Comparison of ENCODE assay signal across 1 cellular context in genomic region chr13:111659236-111659635, GRCh38.
TF ChIP-seq lines count a peak whose summit lies in the region.

No MANE protein-coding gene starts in this region.

TF ChIP-seq in GM23338, 12 proteins besides CTCF, POLR2A, EP300 and RAD21 (continued from another document):
- TF ChIP-seq REST (IDR thresholded peaks at IDR 0.05; ENCODE audit: unreplicated experiment): no peak
- TF ChIP-seq EZH2phosphoT487 (IDR thresholded peaks at IDR 0.05; ENCODE audit: unreplicated experiment): no peak
- TF ChIP-seq ETS1 (IDR thresholded peaks at IDR 0.05): no peak
- no peak for TF ChIP-seq ZNF462 (CRISPR knock-in tag; IDR thresholded peaks at IDR 0.05)
- TF ChIP-seq ZNF331 (CRISPR knock-in tag; IDR thresholded peaks at IDR 0.05; ENCODE audit: low read depth): no peak
- TF ChIP-seq STAT1 (IDR thresholded peaks at IDR 0.05; ENCODE audit: unreplicated experiment): no peak
- TF ChIP-seq POLR2AphosphoS5 (IDR thresholded peaks at IDR 0.05; ENCODE audit: low read depth): no peak
- TF ChIP-seq JUNB (IDR thresholded peaks at IDR 0.05; ENCODE audit: unreplicated experiment): no peak
- no peak for TF ChIP-seq EZH2 (IDR thresholded peaks at IDR 0.05; ENCODE audit: low read depth, unreplicated experiment)
